In the genomic region with DNA sequence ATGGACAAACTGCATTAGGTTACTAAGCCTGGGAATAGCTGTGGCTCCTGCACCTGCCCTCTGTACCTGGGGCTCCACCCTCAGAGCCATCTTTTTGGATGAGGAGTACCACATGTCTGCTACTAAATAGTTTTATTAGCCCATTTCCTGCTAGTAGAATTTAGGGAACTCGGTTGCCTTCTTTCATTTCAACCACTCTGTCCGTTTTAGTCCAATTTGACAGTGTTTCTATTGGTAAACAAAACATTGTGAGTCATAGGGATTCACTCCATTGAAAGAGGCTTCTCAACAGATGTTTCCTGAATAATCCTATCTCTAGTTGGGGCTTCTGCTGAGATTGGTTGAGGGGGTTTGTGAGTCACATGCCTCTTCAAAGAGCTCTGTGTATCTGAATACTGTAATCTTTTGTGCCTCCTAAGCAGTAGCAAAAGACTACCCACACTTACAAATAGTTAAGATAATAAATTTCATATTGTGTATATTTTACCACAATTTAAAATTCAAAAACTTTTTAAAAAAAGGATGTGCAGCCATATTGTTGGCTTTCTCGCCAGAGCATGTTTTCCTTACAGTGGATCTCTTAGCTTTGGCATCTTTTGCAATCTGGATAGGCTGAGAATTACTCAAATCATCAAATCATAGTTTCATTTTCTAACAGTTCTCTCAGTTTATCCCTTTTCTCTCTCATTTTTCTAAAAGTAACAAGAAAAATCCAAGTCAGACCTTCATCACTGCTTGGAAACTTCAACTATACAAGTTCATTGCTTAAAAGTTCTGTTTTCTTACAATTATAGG, we compare ENCODE assay signal across 11 cellular contexts. TPM values are rescaled to one million over a fixed set of nuclear protein-coding genes. Genes with fewer than 3 reads are reported as not detected.
A peak's percentile ranks its signal among the peaks of the same experiment; 100 is the strongest.
DNase-seq lines count a peak whose midpoint lies in the region; ATAC-seq and TF ChIP-seq lines count a peak whose summit lies in the region.
"Had no signal": no experiment of that assay in that cellular context is flagged by ENCODE, and none has a peak within 500 bp of the region (broad histone marks: within the 10 kb centered on the region; RNA-seq: fewer than 3 reads in every experiment).

No MANE protein-coding gene starts in this region.

- H3K4me1 ChIP-seq in tibial nerve = peaks cover 0 to 41% (median 11%) of the 10 kb centered on the region in 4 donors

- no peaks in the 10 kb centered on the region for H3K9me3 Mint-ChIP-seq in CD4-positive, alpha-beta T cell
- H3K9me3 Mint-ChIP-seq: brain had no signal

- intact Hi-C loops in CD4-positive, alpha-beta T cell (cut with DNase I, micrococcal nuclease) = no loop called here

- no peak for TF ChIP-seq EP300 in tibial nerve (IDR thresholded peaks at IDR 0.05)

- peak; percentile 12 to 71 for DNase-seq in NCI-H524 (lab: John Stamatoyannopoulos, UW)
- DNase-seq in NCI-H524 treated with DMSO at 0.1 percent for 48 hours (lab: John Stamatoyannopoulos, UW) = no peak
- peak; percentile 88 for DNase-seq in amniotic epithelial cell (ENCODE audit: low read depth)
- peak; percentile 20 for DNase-seq in inferior parietal cortex (ENCODE audit: extremely low spot score)
- DNase-seq in tibial nerve (ENCODE audit: low spot score in 2 of 2) = no peak
- no peak for DNase-seq in activated CD4-positive, alpha-beta T cell treated with anti-CD3 and anti-CD28 coated beads, Interleukin-2, amount 50 U/mL, for 48 hours
- no peak for DNase-seq in CD4-positive, alpha-beta T cell
- DNase-seq: NCI-H2171 treated with DMSO at 0.1 percent for 48 hours had no signal

- CTCF ChIA-PET in CD4-positive, alpha-beta T cell (lab: Charles Lee) = no interaction called here

- no peaks in the 10 kb centered on the region for H3K4me1 Mint-ChIP-seq in CD4-positive, alpha-beta T cell (ENCODE audit: low read depth)

- no peak overlapping the region for H3K27ac Mint-ChIP-seq in CD4-positive, alpha-beta T cell

- ATAC-seq in HG03571 (IDR thresholded peaks at IDR 0.05; ENCODE audit: unreplicated experiment) = no peak
- no peak for ATAC-seq in CD4-positive, alpha-beta T cell (ENCODE audit: poor library complexity)

- H3K9me3 ChIP-seq in tibial nerve = no peaks in the 10 kb centered on the region
- no peaks in the 10 kb centered on the region for H3K9me3 ChIP-seq in CD4-positive, alpha-beta T cell (ENCODE audit: control insufficient read depth, low read length)

- peaks cover 0 to 15% (median 0%) of the 10 kb centered on the region in 3 donors for H3K36me3 ChIP-seq in tibial nerve

- H3K36me3 Mint-ChIP-seq in CD4-positive, alpha-beta T cell (ENCODE audit: low read depth) = peaks cover 30% of the 10 kb centered on the region

- 15 to 20% methylated on average over 3 of the region's 3 CpGs for WGBS in tibial nerve, 2 donors

- H3K4me3 ChIP-seq in tibial nerve = no peak overlapping the region

- no peaks in the 10 kb centered on the region for H3K27me3 Mint-ChIP-seq in CD4-positive, alpha-beta T cell
- H3K27me3 Mint-ChIP-seq: brain had no signal

- POLR2A ChIA-PET in CD4-positive, alpha-beta T cell (lab: Charles Lee) = no interaction called here

- H3K27ac ChIP-seq in tibial nerve = peak overlapping the region in 3 of 4 donors; percentile 13 to 78 (median 63)
- H3K27ac ChIP-seq in CD4-positive, alpha-beta T cell (ENCODE audit: low read depth, low read length) = no peak overlapping the region
- H3K27ac ChIP-seq: VCaP had no signal

- no peak overlapping the region for H3K4me3 Mint-ChIP-seq in CD4-positive, alpha-beta T cell

- no peak for TF ChIP-seq CTCF in tibial nerve (IDR thresholded peaks at IDR 0.05)
- no peak for TF ChIP-seq CTCF in CD4-positive, alpha-beta T cell (IDR thresholded peaks at IDR 0.05)

- no peaks in the 10 kb centered on the region for H3K27me3 ChIP-seq in tibial nerve
- no peaks in the 10 kb centered on the region for H3K27me3 ChIP-seq in CD4-positive, alpha-beta T cell (ENCODE audit: control insufficient read depth, insufficient read depth, low read length)

- no peak for TF ChIP-seq POLR2A in tibial nerve (IDR thresholded peaks at IDR 0.05)

RNA-seq across cellular contexts. Expression of a gene that starts 9.9 kb away (rescaled TPM):
- 10 to 100 TPM; 29.4 to 68.8 (median 56.0) TPM for total RNA-seq in tibial nerve
- total RNA-seq in CD4-positive, alpha-beta T cell = 10 to 100 TPM; 18.5 to 22.1 TPM

RNA-seq across cellular contexts. Expression of a gene that starts 11.3 kb away (rescaled TPM):
- 10 to 100 TPM in 3 of 4 donors, 1 to 10 TPM in 1; 7.3 to 21.0 (median 11.9) TPM for total RNA-seq in tibial nerve
- total RNA-seq in CD4-positive, alpha-beta T cell = 1 to 10 TPM; 1.0 to 1.2 TPM

RNA-seq across cellular contexts. Expression of a gene that starts 36.4 kb away (rescaled TPM):
- total RNA-seq in tibial nerve = 100 to 1,000 TPM; 100 to 150 (median 134) TPM
- total RNA-seq in CD4-positive, alpha-beta T cell = 10 to 100 TPM; 60.1 to 62.5 TPM

Comparison
In these comparisons a context has a peak if more than half of its experiments do, and no peak if none do; other contexts are left out.
1. DNase-seq: peak in NCI-H524 (2 of 2), amniotic epithelial cell (single experiment) and inferior parietal cortex (single experiment); none in NCI-H524 treated with DMSO at 0.1 percent for 48 hours (single experiment), tibial nerve (0 of 2), activated CD4-positive, alpha-beta T cell treated with anti-CD3 and anti-CD28 coated beads, Interleukin-2, amount 50 U/mL, for 48 hours (0 of 2) and CD4-positive, alpha-beta T cell (0 of 10).